Comparison of ENCODE assay signal across 15 cellular contexts in genomic region chr2:102803041-102803896, GRCh38. TPM values are rescaled to one million over a fixed set of nuclear protein-coding genes. Genes with fewer than 3 reads are reported as not detected.
DNase-seq lines count a peak whose midpoint lies in the region; ATAC-seq and TF ChIP-seq lines count a peak whose summit lies in the region.
"Had no signal": no experiment of that assay in that cellular context is flagged by ENCODE, and none has a peak within 500 bp of the region (broad histone marks: within the 10 kb centered on the region; RNA-seq: fewer than 3 reads in every experiment).

No MANE protein-coding gene starts in this region.

- H3K36me3 ChIP-seq in mammary epithelial cell (ENCODE audit: insufficient read depth, low read length) (no peaks in the 10 kb centered on the region), left lung (peaks cover 0 to 14% of the 10 kb centered on the region in 2 donors)
- H3K36me3 ChIP-seq: adrenal gland, prostate gland had no signal

- H3K9ac ChIP-seq in mammary epithelial cell (ENCODE audit: insufficient read depth, low read length) = no peak overlapping the region

- H3K4me2 ChIP-seq in mammary epithelial cell (ENCODE audit: insufficient read depth, low read depth, low read length) = no peak overlapping the region

- in situ Hi-C loops in mammary epithelial cell (cut with MboI; ENCODE audit: low sequenced_read_pairs in 2 of 2) = no loop called here

- no peak overlapping the region for H3K27ac ChIP-seq in mammary epithelial cell (ENCODE audit: insufficient read depth, low read depth, low read length)
- H3K27ac ChIP-seq in left lung = no peak overlapping the region
- H3K27ac ChIP-seq: adrenal gland, prostate gland had no signal

- H3K27me3 ChIP-seq in mammary epithelial cell (ENCODE audit: insufficient read depth, low read length) (no peaks in the 10 kb centered on the region), left lung (no peaks in the 10 kb centered on the region)
- H3K27me3 ChIP-seq: adrenal gland had no signal

- peaks cover 9% of the 10 kb centered on the region for H3K36me3 Mint-ChIP-seq in MCF 10A (ENCODE audit: insufficient read depth, unreplicated experiment)
- H3K36me3 Mint-ChIP-seq in T-helper 2 cell treated with Interferon-gamma antibody and Interleukin-4, amounts not matched to agents 5 μg/mL and 100 μg/mL, for 36 hours (ENCODE audit: low read depth) = peaks cover 32% of the 10 kb centered on the region

- no peaks in the 10 kb centered on the region for H4K20me1 ChIP-seq in mammary epithelial cell (ENCODE audit: insufficient read depth, low read length)

- H3K79me2 ChIP-seq in mammary epithelial cell (ENCODE audit: insufficient read depth, low read length) = no peaks in the 10 kb centered on the region

- 73% methylated on average over 11 of the region's 13 CpGs for WGBS in mammary epithelial cell (ENCODE audit: low coverage, missing lambda C conversion rate)

- CTCF ChIA-PET in mammary epithelial cell (lab: Charles Lee; ENCODE audit: low non-redundant PET) = no interaction called here
- CTCF ChIA-PET in MCF 10A (lab: Yijun Ruan, JAX) = interaction anchor here (0.7 to 9.0 kb wide), 6 partner anchors 15 to 330 kb away, joined by 3 to 96 read pairs (median 5); partner anchors contain the start of genes SLC9A4 and TMEM182

- H3K27ac Mint-ChIP-seq in MCF 10A (ENCODE audit: low read depth, unreplicated experiment) = no peak overlapping the region
- peak overlapping the region; percentile 24 for H3K27ac Mint-ChIP-seq in T-helper 2 cell treated with Interferon-gamma antibody and Interleukin-4, amounts not matched to agents 5 μg/mL and 100 μg/mL, for 36 hours
- H3K27ac Mint-ChIP-seq: stimulated activated memory B cell treated with anti-CD40 and anti-IgM and Interleukin-4, amounts not matched to agents 10 μg/mL and 1 μg/mL and 100 μg/mL, for 72 hours had no signal

- dilution Hi-C loops in mammary epithelial cell (cut with HindIII; ENCODE audit: low sequenced_read_pairs) = no loop called here

- TF ChIP-seq CTCF in mammary epithelial cell (conservative IDR thresholded peaks at IDR 0.05 in 1 of 2, IDR thresholded peaks at IDR 0.05 in 1 of 2; ENCODE audit: extremely low read depth in 1 of 2, insufficient read depth in 1 of 2, low read depth in 1 of 2, low read length in 2 of 2) (no peak), MCF 10A (IDR thresholded peaks at IDR 0.05; ENCODE audit: unreplicated experiment) (no peak), left lung (IDR thresholded peaks at IDR 0.05) (no peak)

- POLR2A ChIA-PET in MCF 10A (lab: Yijun Ruan, JAX) = no interaction called here

- H2AFZ ChIP-seq in mammary epithelial cell (ENCODE audit: low read depth, low read length) = no peak overlapping the region

- no peaks in the 10 kb centered on the region for H3K27me3 Mint-ChIP-seq in MCF 10A (ENCODE audit: insufficient read depth, unreplicated experiment)
- peaks cover 2% of the 10 kb centered on the region for H3K27me3 Mint-ChIP-seq in T-helper 2 cell treated with Interferon-gamma antibody and Interleukin-4, amounts not matched to agents 5 μg/mL and 100 μg/mL, for 36 hours (ENCODE audit: low read depth)
- H3K27me3 Mint-ChIP-seq: stimulated activated memory B cell treated with anti-CD40 and anti-IgM and Interleukin-4, amounts not matched to agents 10 μg/mL and 1 μg/mL and 100 μg/mL, for 72 hours had no signal

- BruUV-seq in mammary epithelial cell (replicated peaks; lab: Mats Ljungman, UMichigan) (no TSS peak), MCF 10A (replicated peaks; lab: Mats Ljungman, UMichigan) (no TSS peak)

- H3K4me1 ChIP-seq in mammary epithelial cell (ENCODE audit: insufficient read depth, low read length) (peaks cover 8% of the 10 kb centered on the region), left lung (no peaks in the 10 kb centered on the region)
- H3K4me1 ChIP-seq: adrenal gland, prostate gland had no signal

- intact Hi-C loops in mammary epithelial cell (cut with micrococcal nuclease) (loop anchor here (10.0 kb wide), 1 partner anchor 278 kb away; no protein-coding TSS in a partner anchor), MCF 10A (cut with micrococcal nuclease) (loop anchor here (10.0 kb wide), 1 partner anchor 188 kb away; the partner anchor contains the start of gene SLC9A2), left ventricle myocardium superior (cut with micrococcal nuclease) (no loop called here), left lung (cut with DNase I) (loop anchor here in 1 of 2 donors (5.0 kb wide), 1 partner anchor 51 kb away; no protein-coding TSS in a partner anchor)

- H3K9me3 ChIP-seq in mammary epithelial cell (replicated peaks; ENCODE audit: insufficient read depth, low read length) (peaks cover 6% of the 10 kb centered on the region), left lung (peaks cover 0 to 35% of the 10 kb centered on the region in 2 donors)
- H3K9me3 ChIP-seq: prostate gland had no signal

- no peaks in the 10 kb centered on the region for H3K4me1 Mint-ChIP-seq in MCF 10A (ENCODE audit: insufficient read depth, unreplicated experiment)
- peaks cover 7% of the 10 kb centered on the region for H3K4me1 Mint-ChIP-seq in T-helper 2 cell treated with Interferon-gamma antibody and Interleukin-4, amounts not matched to agents 5 μg/mL and 100 μg/mL, for 36 hours (ENCODE audit: low read depth)

- H3K4me3 ChIP-seq in mammary epithelial cell (replicated peaks in 1 of 3; ENCODE audit: insufficient read depth in 1 of 3, low read depth in 2 of 3, low read length in 3 of 3) (no peak overlapping the region), left lung (no peak overlapping the region)
- H3K4me3 ChIP-seq: adrenal gland, prostate gland had no signal

- ATAC-seq in left ventricle myocardium superior (peak; percentile 6), HG02938 (IDR thresholded peaks at IDR 0.05; ENCODE audit: unreplicated experiment) (no peak), left lung (no peak), GM21528 (IDR thresholded peaks at IDR 0.05; ENCODE audit: low FRiP score, unreplicated experiment) (no peak)
- ATAC-seq: stimulated activated memory B cell treated with anti-CD40 and anti-IgM and Interleukin-4, amounts not matched to agents 10 μg/mL and 1 μg/mL and 100 μg/mL, for 72 hours had no signal

- H3K9me3 Mint-ChIP-seq in MCF 10A (ENCODE audit: unreplicated experiment) = peaks cover 14% of the 10 kb centered on the region
- H3K9me3 Mint-ChIP-seq in T-helper 2 cell treated with Interferon-gamma antibody and Interleukin-4, amounts not matched to agents 5 μg/mL and 100 μg/mL, for 36 hours = peaks cover 45% of the 10 kb centered on the region

- DNase-seq in mammary epithelial cell (peak; percentile 65), MCF 10A (ENCODE audit: unreplicated experiment) (no peak), left ventricle myocardium superior (no peak), ureter (ENCODE audit: low spot score) (peak; percentile 78), left lung (no peak)
- no peak for DNase-seq in T-helper 2 cell treated with Interferon-gamma antibody and Interleukin-4, amounts not matched to agents 5 μg/mL and 100 μg/mL, for 36 hours (ENCODE audit: low spot score)
- DNase-seq: adrenal gland, cortex of kidney, EL, NCI-H1048, NCI-H226 had no signal

- H3K4me3 Mint-ChIP-seq in MCF 10A (ENCODE audit: unreplicated experiment) = no peak overlapping the region
- peak overlapping the region; percentile 27 for H3K4me3 Mint-ChIP-seq in T-helper 2 cell treated with Interferon-gamma antibody and Interleukin-4, amounts not matched to agents 5 μg/mL and 100 μg/mL, for 36 hours
- H3K4me3 Mint-ChIP-seq: stimulated activated memory B cell treated with anti-CD40 and anti-IgM and Interleukin-4, amounts not matched to agents 10 μg/mL and 1 μg/mL and 100 μg/mL, for 72 hours had no signal

RNA-seq across cellular contexts. Expression of gene TMEM182, which starts 41.4 kb away (rescaled TPM):
- total RNA-seq in mammary epithelial cell = 1 to 10 TPM; 6.5 to 7.4 TPM
- polyA plus RNA-seq in mammary epithelial cell = 3.1 TPM
- polyA minus RNA-seq in mammary epithelial cell = not detected
- 5.3 and 5.7 TPM in 2 replicates for total RNA-seq in MCF 10A (2022)
- total RNA-seq in left ventricle myocardium superior = 176 TPM
- total RNA-seq in ureter = 12.8 TPM
- 1 to 10 TPM; 3.4 to 5.9 TPM for total RNA-seq in left lung

Comparison
In these comparisons a context has a peak if more than half of its experiments do, and no peak if none do; other contexts are left out.
1. DNase-seq: peak in mammary epithelial cell (single experiment) and ureter (single experiment); none in MCF 10A (single experiment), T-helper 2 cell treated with Interferon-gamma antibody and Interleukin-4, amounts not matched to agents 5 μg/mL and 100 μg/mL, for 36 hours (single experiment), left ventricle myocardium superior (single experiment) and left lung (0 of 2).
2. RNA of gene TMEM182, which starts 41.4 kb away (total RNA-seq): 176 TPM in left ventricle myocardium superior (single experiment); 12.8 TPM in ureter (single experiment), 6.5 to 7.4 TPM in mammary epithelial cell, 3.4 to 5.9 TPM in left lung and 5.3 to 5.7 TPM in MCF 10A; every median in the first group is over 10 times any median in the second.